In genomic region chr3:52286777-52287110, GRCh38 we compare ENCODE assay signal across 8 cellular contexts. TPM values are rescaled to one million over a fixed set of nuclear protein-coding genes. Genes with fewer than 3 reads are reported as not detected.
DNase-seq lines count a peak whose midpoint lies in the region; ATAC-seq, FAIRE-seq and TF ChIP-seq lines count a peak whose summit lies in the region.

No MANE protein-coding gene starts in this region.

- H3K4me3 ChIP-seq in skeletal muscle cell (ENCODE audit: low read depth, low read length): peak overlapping the region; percentile 89

- no peak for TF ChIP-seq CTCF in VCaP (conservative IDR thresholded peaks at IDR 0.05)
- TF ChIP-seq CTCF in glutamatergic neuron (IDR thresholded peaks at IDR 0.05; ENCODE audit: partially characterized antibody, unreplicated experiment): no peak

- peak overlapping the region; percentile 90 for H3K4me3 Mint-ChIP-seq in glutamatergic neuron (ENCODE audit: unreplicated experiment)

- H3K36me3 Mint-ChIP-seq in glutamatergic neuron (ENCODE audit: unreplicated experiment): no peaks in the 10 kb centered on the region

- FAIRE-seq in GM19239 (lab: Jason Lieb, UNC): peak; percentile 28

- DNase-seq in GM19239 (ENCODE audit: insufficient read length, low spot score) (no peak), glutamatergic neuron (no peak), skeletal muscle cell (ENCODE audit: low read depth) (no peak), HCEC 1CT (no peak)
- no peak for DNase-seq in stimulated activated CD4-positive, alpha-beta T cell treated with anti-CD3 and anti-CD28 coated beads, Interleukin-1b, Interleukin-23, amount 100 ng/mL, for 48 hours

- ATAC-seq in HG02970 (IDR thresholded peaks at IDR 0.05; ENCODE audit: low FRiP score, unreplicated experiment) (no peak), GM18505 (IDR thresholded peaks at IDR 0.05; ENCODE audit: unreplicated experiment) (no peak)

- H3K27me3 Mint-ChIP-seq in glutamatergic neuron (ENCODE audit: unreplicated experiment): peaks cover 4% of the 10 kb centered on the region

- peaks cover 6% of the 10 kb centered on the region for H3K9me3 Mint-ChIP-seq in glutamatergic neuron (ENCODE audit: unreplicated experiment)

- H3K27ac Mint-ChIP-seq in glutamatergic neuron (ENCODE audit: unreplicated experiment): peak overlapping the region; percentile 100

- TF ChIP-seq POLR2A in GM18505 (IDR thresholded peaks at IDR 0.05; ENCODE audit: borderline replicate concordance, extremely low read depth, insufficient read depth, insufficient read length): no peak

- H3K27ac ChIP-seq in VCaP: peak overlapping the region; percentile 100

- peaks cover 9% of the 10 kb centered on the region for H3K4me1 Mint-ChIP-seq in glutamatergic neuron (ENCODE audit: low read depth, unreplicated experiment)

RNA-seq across cellular contexts. Expression of gene GLYCTK, which starts 0.9 kb away (rescaled TPM):
- 7.5 TPM for total RNA-seq in glutamatergic neuron (ENCODE audit: unreplicated experiment)

RNA-seq across cellular contexts. Expression of gene WDR82, which starts 8.3 kb away (rescaled TPM):
- 118 TPM for total RNA-seq in glutamatergic neuron (ENCODE audit: unreplicated experiment)

RNA-seq across cellular contexts. Expression of gene DNAH1, which starts 29.4 kb away (rescaled TPM):
- total RNA-seq in glutamatergic neuron (ENCODE audit: unreplicated experiment): 8.9 TPM

RNA-seq across cellular contexts. Expression of gene PPM1M, which starts 41.2 kb away (rescaled TPM):
- total RNA-seq in glutamatergic neuron (ENCODE audit: unreplicated experiment): 7.8 TPM

RNA-seq across cellular contexts. Expression of gene TWF2, which starts 47.8 kb away (rescaled TPM):
- 45.5 TPM for total RNA-seq in glutamatergic neuron (ENCODE audit: unreplicated experiment)
